In genomic region chr16:8859913-8860881, GRCh38 we compare ENCODE assay signal across 10 cellular contexts. TPM values are rescaled to one million over a fixed set of nuclear protein-coding genes. Genes with fewer than 3 reads are reported as not detected.
A peak's percentile ranks its signal among the peaks of the same experiment; 100 is the strongest.
DNase-seq lines count a peak whose midpoint lies in the region; ATAC-seq and TF ChIP-seq lines count a peak whose summit lies in the region.
"Had no signal": no experiment of that assay in that cellular context is flagged by ENCODE, and none has a peak within 500 bp of the region (broad histone marks: within the 10 kb centered on the region; RNA-seq: fewer than 3 reads in every experiment).

No MANE protein-coding gene starts in this region.

- H3K9ac ChIP-seq in endodermal cell (ENCODE audit: extremely low read depth, low read length, poor library complexity, severe bottlenecking): no peak overlapping the region

- peaks cover 70% of the 10 kb centered on the region for H3K36me3 ChIP-seq in endodermal cell (ENCODE audit: control insufficient read depth, insufficient read depth, low read length)
- H3K36me3 ChIP-seq in upper lobe of right lung: peaks cover 32% of the 10 kb centered on the region

- no peaks in the 10 kb centered on the region for H3K9me3 ChIP-seq in endodermal cell (ENCODE audit: control insufficient read depth, low read length)
- no peaks in the 10 kb centered on the region for H3K9me3 ChIP-seq in upper lobe of right lung

- H3K9me3 Mint-ChIP-seq in activated CD8-positive, alpha-beta T cell treated with anti-CD3 and anti-CD28 coated beads for 36 hours: no peaks in the 10 kb centered on the region
- H3K9me3 Mint-ChIP-seq in activated CD8-positive, alpha-beta T cell treated with anti-CD3 and anti-CD28 coated beads, Interleukin-2, amount 10 ng/mL, durations not matched to agents 7 days and 5 days (ENCODE audit: insufficient read depth): no peaks in the 10 kb centered on the region
- no peaks in the 10 kb centered on the region for H3K9me3 Mint-ChIP-seq in endodermal cell

- 86 to 88% methylated on average over 22 to 25 of the region's 25 CpGs for WGBS in endodermal cell (ENCODE audit: insufficient coverage in 1 of 2, insufficient read length in 1 of 2), 2 experiments

- peaks cover 28% of the 10 kb centered on the region for H3K4me1 Mint-ChIP-seq in activated CD8-positive, alpha-beta T cell treated with anti-CD3 and anti-CD28 coated beads for 36 hours (ENCODE audit: low read depth)
- peaks cover 41% of the 10 kb centered on the region for H3K4me1 Mint-ChIP-seq in activated CD8-positive, alpha-beta T cell treated with anti-CD3 and anti-CD28 coated beads, Interleukin-2, amount 10 ng/mL, durations not matched to agents 7 days and 5 days (ENCODE audit: low read depth)
- peaks cover 21% of the 10 kb centered on the region for H3K4me1 Mint-ChIP-seq in endodermal cell

- no peaks in the 10 kb centered on the region for H3K27me3 Mint-ChIP-seq in activated CD8-positive, alpha-beta T cell treated with anti-CD3 and anti-CD28 coated beads for 36 hours
- no peaks in the 10 kb centered on the region for H3K27me3 Mint-ChIP-seq in activated CD8-positive, alpha-beta T cell treated with anti-CD3 and anti-CD28 coated beads, Interleukin-2, amount 10 ng/mL, durations not matched to agents 7 days and 5 days (ENCODE audit: low read depth)
- H3K27me3 Mint-ChIP-seq in endodermal cell (ENCODE audit: insufficient read depth): no peaks in the 10 kb centered on the region

- no peak for TF ChIP-seq CTCF in activated CD8-positive, alpha-beta T cell treated with anti-CD3 and anti-CD28 coated beads for 36 hours (IDR thresholded peaks at IDR 0.05)
- TF ChIP-seq CTCF in endodermal cell (conservative IDR thresholded peaks at IDR 0.05): no peak
- no peak for TF ChIP-seq CTCF in upper lobe of right lung (IDR thresholded peaks at IDR 0.05)

- H3K27ac Mint-ChIP-seq in activated CD8-positive, alpha-beta T cell treated with anti-CD3 and anti-CD28 coated beads for 36 hours: peak overlapping the region; percentile 63
- H3K27ac Mint-ChIP-seq in activated CD8-positive, alpha-beta T cell treated with anti-CD3 and anti-CD28 coated beads, Interleukin-2, amount 10 ng/mL, durations not matched to agents 7 days and 5 days: no peak overlapping the region
- peak overlapping the region; percentile 39 for H3K27ac Mint-ChIP-seq in endodermal cell

- intact Hi-C loops in activated CD8-positive, alpha-beta T cell treated with anti-CD3 and anti-CD28 coated beads for 36 hours (cut with micrococcal nuclease): no loop called here
- intact Hi-C loops in upper lobe of right lung (cut with DNase I): loop anchor here (10.0 kb wide), 1 partner anchor 55 kb away; no protein-coding TSS in a partner anchor

- CTCF ChIA-PET in activated CD8-positive, alpha-beta T cell treated with anti-CD3 and anti-CD28 coated beads for 36 hours (lab: Charles Lee): interaction anchor here (0.7 kb wide), 1 partner anchor 19 kb away, joined by 3 read pairs; no protein-coding TSS in a partner anchor
- CTCF ChIA-PET in activated CD8-positive, alpha-beta T cell treated with anti-CD3 and anti-CD28 coated beads, Interleukin-2, amount 10 ng/mL, durations not matched to agents 7 days and 5 days (lab: Charles Lee): interaction anchor here (1.9 kb wide), 1 partner anchor 14 kb away, joined by 4 read pairs; no protein-coding TSS in a partner anchor

- H3K27me3 ChIP-seq in endodermal cell (ENCODE audit: control insufficient read depth, insufficient read depth, low read length, poor library complexity, severe bottlenecking): no peaks in the 10 kb centered on the region
- H3K27me3 ChIP-seq in upper lobe of right lung: no peaks in the 10 kb centered on the region

- H3K27ac ChIP-seq in endodermal cell (ENCODE audit: low read depth, low read length) (no peak overlapping the region), upper lobe of right lung (peak overlapping the region; percentile 59)
- H3K27ac ChIP-seq: 22Rv1 had no signal

- H3K4me1 ChIP-seq in endodermal cell (ENCODE audit: control insufficient read depth, insufficient read depth, low read length) (peaks cover 20% of the 10 kb centered on the region), upper lobe of right lung (peaks cover 52% of the 10 kb centered on the region)

- H3K36me3 Mint-ChIP-seq in activated CD8-positive, alpha-beta T cell treated with anti-CD3 and anti-CD28 coated beads for 36 hours (ENCODE audit: low read depth): peaks cover 33% of the 10 kb centered on the region
- H3K36me3 Mint-ChIP-seq in activated CD8-positive, alpha-beta T cell treated with anti-CD3 and anti-CD28 coated beads, Interleukin-2, amount 10 ng/mL, durations not matched to agents 7 days and 5 days (ENCODE audit: low read depth): peaks cover 56% of the 10 kb centered on the region
- H3K36me3 Mint-ChIP-seq in endodermal cell (ENCODE audit: low read depth): peaks cover 70% of the 10 kb centered on the region

- no peak for ATAC-seq in activated CD8-positive, alpha-beta T cell treated with anti-CD3 and anti-CD28 coated beads for 36 hours
- no peak for ATAC-seq in activated CD8-positive, alpha-beta T cell treated with anti-CD3 and anti-CD28 coated beads, Interleukin-2, amount 10 ng/mL, durations not matched to agents 7 days and 5 days
- ATAC-seq in upper lobe of right lung: peak; percentile 34
- ATAC-seq in GM21515 (IDR thresholded peaks at IDR 0.05; ENCODE audit: unreplicated experiment): no peak

- POLR2A ChIA-PET in activated CD8-positive, alpha-beta T cell treated with anti-CD3 and anti-CD28 coated beads for 36 hours (lab: Charles Lee): interaction anchor here (0.8 to 2.6 kb wide), 4 partner anchors 8 to 20 kb away, joined by 3 to 15 read pairs (median 4); partner anchors contain the start of gene CARHSP1
- POLR2A ChIA-PET in activated CD8-positive, alpha-beta T cell treated with anti-CD3 and anti-CD28 coated beads, Interleukin-2, amount 10 ng/mL, durations not matched to agents 7 days and 5 days (lab: Charles Lee): interaction anchor here (0.6 to 1.1 kb wide), 3 partner anchors 8 to 107 kb away, joined by 3 to 7 read pairs (median 3); partner anchors contain the start of gene CARHSP1

- H3K4me3 ChIP-seq in endodermal cell (ENCODE audit: low read length) (no peak overlapping the region), upper lobe of right lung (no peak overlapping the region)

- H3K4me3 Mint-ChIP-seq in activated CD8-positive, alpha-beta T cell treated with anti-CD3 and anti-CD28 coated beads for 36 hours: no peak overlapping the region
- H3K4me3 Mint-ChIP-seq in activated CD8-positive, alpha-beta T cell treated with anti-CD3 and anti-CD28 coated beads, Interleukin-2, amount 10 ng/mL, durations not matched to agents 7 days and 5 days: no peak overlapping the region
- H3K4me3 Mint-ChIP-seq in endodermal cell: no peak overlapping the region

- DNase-seq in activated CD8-positive, alpha-beta T cell treated with anti-CD3 and anti-CD28 coated beads for 36 hours: no peak
- DNase-seq in activated CD8-positive, alpha-beta T cell treated with anti-CD3 and anti-CD28 coated beads, Interleukin-2, amount 10 ng/mL, durations not matched to agents 7 days and 5 days: no peak
- DNase-seq in endodermal cell (no peak), lung microvascular endothelial cell (ENCODE audit: low read depth in 2 of 2) (peak; percentile 59 to 90), upper lobe of right lung (no peak), anterior cingulate cortex (lab: John Stamatoyannopoulos, UW) (no peak), AG08395 (ENCODE audit: low spot score) (no peak)
- DNase-seq: NCI-H1092 treated with DMSO at 0.1 percent for 48 hours had no signal

RNA-seq across cellular contexts. Expression of gene CARHSP1, which starts 8.6 kb away (rescaled TPM):
- total RNA-seq in activated CD8-positive, alpha-beta T cell treated with anti-CD3 and anti-CD28 coated beads for 36 hours: 10 to 100 TPM; 63.9 to 72.6 TPM
- total RNA-seq in activated CD8-positive, alpha-beta T cell treated with anti-CD3 and anti-CD28 coated beads, Interleukin-2, amount 10 ng/mL, durations not matched to agents 7 days and 5 days: 100 to 1,000 TPM; 209 to 217 TPM
- total RNA-seq in endodermal cell: 100 to 1,000 TPM; 233 to 275 TPM
- 183 TPM for polyA plus RNA-seq in endodermal cell (2013, experiment 1 of 2)
- polyA plus RNA-seq in endodermal cell (2013, experiment 2 of 2): 179 TPM
- total RNA-seq in lung microvascular endothelial cell: 141 and 222 TPM in 2 replicates
- 103 TPM for total RNA-seq in upper lobe of right lung

RNA-seq across cellular contexts. Expression of gene LITAFD, which starts 22.0 kb away (rescaled TPM):
- total RNA-seq in activated CD8-positive, alpha-beta T cell treated with anti-CD3 and anti-CD28 coated beads for 36 hours: not detected
- total RNA-seq in activated CD8-positive, alpha-beta T cell treated with anti-CD3 and anti-CD28 coated beads, Interleukin-2, amount 10 ng/mL, durations not matched to agents 7 days and 5 days: not detected
- total RNA-seq in endodermal cell (not detected), lung microvascular endothelial cell (not detected in 2 replicates), upper lobe of right lung (not detected)
- not detected for polyA plus RNA-seq in endodermal cell (2013, experiment 1 of 2)
- not detected for polyA plus RNA-seq in endodermal cell (2013, experiment 2 of 2)

Comparison
In these comparisons a context has a peak if more than half of its experiments do, and no peak if none do; other contexts are left out.
1. DNase-seq: peak in lung microvascular endothelial cell (2 of 2); none in activated CD8-positive, alpha-beta T cell treated with anti-CD3 and anti-CD28 coated beads for 36 hours (single experiment), activated CD8-positive, alpha-beta T cell treated with anti-CD3 and anti-CD28 coated beads, Interleukin-2, amount 10 ng/mL, durations not matched to agents 7 days and 5 days (single experiment), endodermal cell (single experiment), upper lobe of right lung (single experiment), anterior cingulate cortex (0 of 58) and AG08395 (single experiment).